ENCODE assay signal across 20 cellular contexts in the genomic region with DNA sequence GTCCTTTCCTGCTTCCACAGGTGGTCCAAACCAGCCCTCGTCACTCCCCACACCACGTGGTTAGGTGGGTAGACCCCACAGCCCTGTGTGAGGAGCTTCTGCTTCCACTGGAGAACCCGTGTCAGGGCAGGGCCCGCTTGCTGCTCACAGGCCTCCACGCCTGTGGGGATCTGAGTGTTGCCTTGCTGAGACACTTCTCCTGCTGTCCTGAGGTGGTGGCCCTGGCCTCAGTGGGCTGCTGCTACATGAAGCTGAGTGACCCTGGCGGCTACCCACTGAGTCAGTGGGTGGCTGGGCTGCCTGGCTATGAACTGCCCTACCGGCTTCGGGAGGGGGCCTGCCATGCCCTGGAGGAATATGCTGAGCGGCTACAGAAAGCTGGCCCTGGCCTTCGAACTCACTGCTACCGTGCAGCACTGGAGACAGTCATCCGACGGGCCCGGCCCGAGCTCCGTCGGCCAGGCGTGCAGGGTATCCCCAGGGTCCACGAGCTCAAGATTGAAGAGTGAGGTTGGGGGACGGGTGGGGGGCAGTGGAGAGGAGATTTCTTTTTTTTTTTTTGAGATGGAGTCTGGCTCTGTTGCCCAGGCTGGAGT. TPM values are rescaled to one million over a fixed set of nuclear protein-coding genes. Genes with fewer than 3 reads are reported as not detected.
DNase-seq lines count a peak whose midpoint lies in the region; ATAC-seq, FAIRE-seq and TF ChIP-seq lines count a peak whose summit lies in the region.
"Had no signal": no experiment of that assay in that cellular context is flagged by ENCODE, and none has a peak within 500 bp of the region (broad histone marks: within the 10 kb centered on the region; RNA-seq: fewer than 3 reads in every experiment).

No MANE protein-coding gene starts in this region.

- FAIRE-seq in GM12878 (lab: Jason Lieb, UNC): no peak
- FAIRE-seq: A549, D721Med, H54 had no signal

- H4K8ac ChIP-seq in neuronal stem cell (ENCODE audit: low read depth, low read length): no peak overlapping the region

- SMC1A ChIA-PET in GM12878 (lab: Charles Lee; ENCODE audit: uncharacterized antibody, unreplicated experiment): no interaction called here

- 96% methylated on average over 20 of the region's 20 CpGs for WGBS in GM12878 (ENCODE audit: insufficient coverage, insufficient replicate concordance, low lambda C conversion rate, missing lambda C conversion rate)
- no CpG with 5 or more reads among the region's 20 CpGs for whole genome bisulfite sequencing in neuronal stem cell (ENCODE audit: extremely low coverage in 2 of 2, insufficient read length in 2 of 2, insufficient replicate concordance in 1 of 2), 2 donors

- in situ Hi-C loops in GM12878 (cut with MboI): no loop called here

- intact Hi-C loops in GM12878 (cut with micrococcal nuclease; ENCODE audit: unreplicated experiment): no loop called here

- H3K79me2 ChIP-seq in GM12878 (ENCODE audit: control insufficient read depth, insufficient read depth, low read length): peaks cover 12% of the 10 kb centered on the region

- no peak overlapping the region for H3K18ac ChIP-seq in neuronal stem cell (ENCODE audit: low read length)

- RAD21 ChIA-PET in GM12878 (lab: Charles Lee; ENCODE audit: unreplicated experiment): interaction anchor here (0.6 kb wide), 1 partner anchor 234 kb away, joined by 3 read pairs; a partner anchor contains a TSS

- POLR2A ChIA-PET in HEK293 (lab: Yijun Ruan, JAX): no interaction called here
- POLR2A ChIA-PET in GM12878 (lab: Charles Lee): interaction anchor here (0.5 to 0.7 kb wide), 4 partner anchors 19 to 756 kb away, joined by 3 to 5 read pairs (median 3); no protein-coding TSS in a partner anchor

- CTCF ChIA-PET in HEK293 (lab: Yijun Ruan, JAX): interaction anchor here (1.6 to 10.1 kb wide), 2 partner anchors 28 to 49 kb away, joined by 5 to 526 read pairs; a partner anchor contains a TSS
- CTCF ChIA-PET in GM12878 (lab: Yijun Ruan, JAX): no interaction called here

- H3K14ac ChIP-seq in neuronal stem cell (ENCODE audit: low read length): no peak overlapping the region

- TF ChIP-seq CTCF in 22Rv1 (IDR thresholded peaks at IDR 0.05) (no peak), HEK293 (tag by site-specific recombination; IDR thresholded peaks at IDR 0.05) (no peak), GM12878 (IDR thresholded peaks at IDR 0.05 in 2 of 3, conservative IDR thresholded peaks at IDR 0.05 in 1 of 3; ENCODE audit: control insufficient read depth in 2 of 3, extremely low read depth in 1 of 3, insufficient read depth in 1 of 3, low read depth in 3 of 3, low read length in 3 of 3) (no peak)

- no peaks in the 10 kb centered on the region for H3K9me3 ChIP-seq in HEK293 (ENCODE audit: control insufficient read depth, insufficient read depth, low read depth, low read length)
- no peaks in the 10 kb centered on the region for H3K9me3 ChIP-seq in GM12878 (replicated peaks; ENCODE audit: control insufficient read depth, insufficient read depth, low read length)
- H3K9me3 ChIP-seq in neuronal stem cell (replicated peaks in 1 of 2; ENCODE audit: control insufficient read depth in 2 of 2, insufficient read depth in 1 of 2, low read depth in 1 of 2, low read length in 2 of 2): no peaks in the 10 kb centered on the region
- H3K9me3 ChIP-seq: A549, Caco-2 had no signal

- H3K36me3 ChIP-seq in HEK293 (ENCODE audit: control insufficient read depth in 2 of 2, insufficient read depth in 1 of 2, low read length in 2 of 2): peaks cover 4 to 68% of the 10 kb centered on the region in 2 experiments; a peak in 2 of 3 replicates
- H3K36me3 ChIP-seq in GM12878 (ENCODE audit: control insufficient read depth in 2 of 2, insufficient read depth in 2 of 2, low read length in 1 of 2): peaks cover 4 to 17% of the 10 kb centered on the region in 2 experiments
- H3K36me3 ChIP-seq in neuronal stem cell (replicated peaks in 1 of 2; ENCODE audit: control insufficient read depth in 2 of 2, insufficient read depth in 2 of 2, low read length in 2 of 2): peaks cover 21 to 72% of the 10 kb centered on the region in 2 donors

- ATAC-seq in GM12878: no peak
- ATAC-seq in HG03139 (IDR thresholded peaks at IDR 0.05; ENCODE audit: unreplicated experiment): no peak
- ATAC-seq: A549, GM23338 had no signal

- no TSS peak for BruUV-seq in GM12878 (replicated peaks; lab: Mats Ljungman, UMichigan)

- H2AK5ac ChIP-seq in neuronal stem cell (ENCODE audit: low read depth, low read length): no peak overlapping the region

- H3K4me1 ChIP-seq in HEK293 (ENCODE audit: control insufficient read depth, insufficient read depth, low read length) (no peaks in the 10 kb centered on the region), GM12878 (ENCODE audit: control insufficient read depth, insufficient read depth, low read length) (peaks cover 5% of the 10 kb centered on the region; the same call in 1 of the 2 replicates), neuronal stem cell (ENCODE audit: control insufficient read depth in 2 of 2, insufficient read depth in 1 of 2, low read depth in 1 of 2, low read length in 2 of 2) (peaks cover 1 to 4% of the 10 kb centered on the region in 2 donors)
- H3K4me1 ChIP-seq: Caco-2 had no signal

- no peak overlapping the region for H2BK120ac ChIP-seq in neuronal stem cell (ENCODE audit: low read depth, low read length)

- H3K27ac ChIP-seq in 22Rv1 (peak overlapping the region; percentile 22), HEK293 (ENCODE audit: extremely low read depth, low read depth, low read length) (no peak overlapping the region), GM12878 (ENCODE audit: control insufficient read depth, insufficient read depth) (no peak overlapping the region), neuronal stem cell (replicated peaks; ENCODE audit: low read length) (no peak overlapping the region)
- H3K27ac ChIP-seq: A549, C4-2B had no signal

- DNase-seq in GM12878 (ENCODE audit: low read depth, low spot score): no peak
- no peak for DNase-seq in neuronal stem cell (ENCODE audit: low spot score)
- no peak for DNase-seq in DMS 273 treated with DMSO at 0.1 percent for 48 hours (lab: John Stamatoyannopoulos, UW)
- no peak for DNase-seq in activated CD4-positive, alpha-beta T cell treated with anti-CD3 and anti-CD28 coated beads, Interleukin-2, amount 50 U/mL, for 4 hours
- DNase-seq: AML-193; Caco-2; CD4-positive, alpha-beta T cell; DMS153; DMS79; GDM1; HCEC 1CT; HFFc6 had no signal

- H2BK5ac ChIP-seq in neuronal stem cell (ENCODE audit: low read length): no peak overlapping the region

- 0 out of 2 replicates have a peak, but pooled peaks have one; percentile 20 for TF ChIP-seq POLR2A in GM12878 (IDR thresholded peaks at IDR 0.05; ENCODE audit: low read depth, low read length)

- no peak for TF ChIP-seq EP300 in GM12878 (IDR thresholded peaks at IDR 0.05; ENCODE audit: borderline replicate concordance in 1 of 2, control insufficient read depth in 1 of 2, low read depth in 2 of 2, low read length in 2 of 2)

- H2BK12ac ChIP-seq in neuronal stem cell (ENCODE audit: low read length): no peak overlapping the region

- peak overlapping the region; percentile 34 for H3K23ac ChIP-seq in neuronal stem cell (ENCODE audit: low read depth, low read length, poor library complexity)

- no peaks in the 10 kb centered on the region for H4K20me1 ChIP-seq in GM12878 (ENCODE audit: control insufficient read depth, insufficient read depth)

- H3K4ac ChIP-seq in neuronal stem cell (ENCODE audit: low read length): no peak overlapping the region

- H3K9ac ChIP-seq in GM12878 (ENCODE audit: control insufficient read depth, insufficient read depth, low read length) (no peak overlapping the region), neuronal stem cell (ENCODE audit: low read depth, low read length, poor library complexity) (peak overlapping the region; percentile 12)

- H2AFZ ChIP-seq in GM12878 (ENCODE audit: control insufficient read depth, low read depth, low read length) (no peak overlapping the region), neuronal stem cell (ENCODE audit: low read length) (no peak overlapping the region)
- H2AFZ ChIP-seq: GM23338 had no signal

- no peak for TF ChIP-seq RAD21 in GM12878 (IDR thresholded peaks at IDR 0.05; ENCODE audit: insufficient read depth, low read depth, low read length)

- H3K27me3 ChIP-seq in GM12878 (replicated peaks in 1 of 2; ENCODE audit: control insufficient read depth in 2 of 2, insufficient read depth in 2 of 2, low read length in 1 of 2): no peaks in the 10 kb centered on the region
- H3K27me3 ChIP-seq in neuronal stem cell (ENCODE audit: control insufficient read depth in 3 of 3, insufficient read depth in 3 of 3, low read depth in 1 of 3, low read length in 3 of 3): no peaks in the 10 kb centered on the region

- peaks cover 2% of the 10 kb centered on the region for H3K79me1 ChIP-seq in neuronal stem cell (ENCODE audit: low read depth, low read length)

- H4K91ac ChIP-seq in neuronal stem cell (ENCODE audit: low read depth, low read length, poor library complexity): no peak overlapping the region

- no peak overlapping the region for H2BK15ac ChIP-seq in neuronal stem cell (ENCODE audit: low read length)

- no peak overlapping the region for H3K4me2 ChIP-seq in GM12878 (ENCODE audit: control insufficient read depth, insufficient read depth)
- no peak overlapping the region for H3K4me2 ChIP-seq in neuronal stem cell (ENCODE audit: insufficient read depth, low read length, poor library complexity, severe bottlenecking)
- H3K4me2 ChIP-seq: A549, GM23338 had no signal

- H3K4me3 ChIP-seq in HEK293 (ENCODE audit: low read depth, low read length) (no peak overlapping the region), GM12878 (no peak overlapping the region), neuronal stem cell (ENCODE audit: low read length in 2 of 2) (no peak overlapping the region)
- H3K4me3 ChIP-seq: A549, GM23338 had no signal

RNA-seq across cellular contexts. Expression of a gene that starts 5.5 kb away (rescaled TPM):
- 36.3 and 40.0 TPM in 2 replicates for total RNA-seq in GM12878 (2013; cell fraction: nucleolus; rRNA removed)
- total RNA-seq in GM12878 (2014; rRNA removed): 42.1 and 44.8 TPM in 2 replicates
- 49.2 and 55.7 TPM in 2 replicates for total RNA-seq in GM12878 (2014; rRNA removed; fragmentation: Illumina TruSeq; extraction: Trizol)
- 40.0 and 48.3 TPM in 2 replicates for total RNA-seq in GM12878 (2021)
- polyA plus RNA-seq in GM12878 (2011; ENCODE audit: low read depth): 17.6 TPM
- 43.9 and 55.3 TPM in 2 replicates for polyA plus RNA-seq in GM12878 (2011; rRNA removed)
- polyA plus RNA-seq in GM12878 (2011; cell fraction: cytosol; rRNA removed): 51.6 and 54.0 TPM in 2 replicates
- polyA plus RNA-seq in GM12878 (2011; cell fraction: nucleus; rRNA removed): 18.7 and 24.4 TPM in 2 replicates
- polyA plus RNA-seq in GM12878 (2012): 26.9 and 27.9 TPM in 2 replicates
- 111 and 112 TPM in 2 replicates for polyA plus RNA-seq in GM12878 (2014; fragmentation: Illumina TruSeq; extraction: Trizol)
- 10 to 100 TPM; 16.4 to 26.1 TPM for polyA plus RNA-seq in GM12878 (2014; fragmentation: Nextera tagmentation; extraction: Ambion mirVana)
- 49.2 and 56.2 TPM in 2 replicates for polyA plus RNA-seq in GM12878 (2014; rRNA removed)
- polyA plus RNA-seq in GM12878 (2016; fragmentation: Nextera tagmentation; extraction: Ambion mirVana): 10 to 100 TPM; 45.5 to 47.7 TPM
- 48.7 and 57.9 TPM in 2 replicates for polyA minus RNA-seq in GM12878 (2011; rRNA and poly(A)+ RNA removed)
- 14.0 and 14.8 TPM in 2 replicates for polyA minus RNA-seq in GM12878 (2011; cell fraction: cytosol; rRNA and poly(A)+ RNA removed)
- polyA minus RNA-seq in GM12878 (2011; cell fraction: nucleus; rRNA and poly(A)+ RNA removed): 29.0 and 51.5 TPM in 2 replicates
- 32.9 TPM for polyA plus RNA-seq in neuronal stem cell (2013, experiment 1 of 2)
- polyA plus RNA-seq in neuronal stem cell (2013, experiment 2 of 2): 33.3 TPM

RNA-seq across cellular contexts. Expression of a gene that starts 5.8 kb away (rescaled TPM):
- total RNA-seq in GM12878 (2013; cell fraction: nucleolus; rRNA removed): 26.5 and 31.8 TPM in 2 replicates
- total RNA-seq in GM12878 (2014; rRNA removed): 19.8 and 22.0 TPM in 2 replicates
- 12.7 and 13.6 TPM in 2 replicates for total RNA-seq in GM12878 (2014; rRNA removed; fragmentation: Illumina TruSeq; extraction: Trizol)
- 22.2 and 25.2 TPM in 2 replicates for total RNA-seq in GM12878 (2021)
- polyA plus RNA-seq in GM12878 (2011; ENCODE audit: low read depth): 12.3 TPM
- polyA plus RNA-seq in GM12878 (2011; rRNA removed): 10.3 and 15.2 TPM in 2 replicates
- polyA plus RNA-seq in GM12878 (2011; cell fraction: cytosol; rRNA removed): 18.7 and 22.6 TPM in 2 replicates
- 39.4 and 44.7 TPM in 2 replicates for polyA plus RNA-seq in GM12878 (2011; cell fraction: nucleus; rRNA removed)
- 19.4 and 23.9 TPM in 2 replicates for polyA plus RNA-seq in GM12878 (2012)
- polyA plus RNA-seq in GM12878 (2014; fragmentation: Illumina TruSeq; extraction: Trizol): 11.8 and 14.4 TPM in 2 replicates
- polyA plus RNA-seq in GM12878 (2014; fragmentation: Nextera tagmentation; extraction: Ambion mirVana): 1 to 10 TPM; 5.9 to 8.6 TPM
- 23.5 and 25.7 TPM in 2 replicates for polyA plus RNA-seq in GM12878 (2014; rRNA removed)
- polyA plus RNA-seq in GM12878 (2016; fragmentation: Nextera tagmentation; extraction: Ambion mirVana): 10 to 100 TPM; 11.7 to 12.2 TPM
- 10.2 and 16.9 TPM in 2 replicates for polyA minus RNA-seq in GM12878 (2011; rRNA and poly(A)+ RNA removed)
- polyA minus RNA-seq in GM12878 (2011; cell fraction: cytosol; rRNA and poly(A)+ RNA removed): 4.0 and 6.3 TPM in 2 replicates
- polyA minus RNA-seq in GM12878 (2011; cell fraction: nucleus; rRNA and poly(A)+ RNA removed): 11.7 and 16.2 TPM in 2 replicates
- polyA plus RNA-seq in neuronal stem cell (2013, experiment 1 of 2): 48.9 TPM
- 45.3 TPM for polyA plus RNA-seq in neuronal stem cell (2013, experiment 2 of 2)

RNA-seq across cellular contexts. Expression of a gene that starts 6.8 kb away (rescaled TPM):
- 2.3 and 4.3 TPM in 2 replicates for total RNA-seq in GM12878 (2013; cell fraction: nucleolus; rRNA removed)
- 131 and 135 TPM in 2 replicates for total RNA-seq in GM12878 (2014; rRNA removed)
- total RNA-seq in GM12878 (2014; rRNA removed; fragmentation: Illumina TruSeq; extraction: Trizol): 119 and 120 TPM in 2 replicates
- total RNA-seq in GM12878 (2021): 87.4 and 104 TPM in 2 replicates
- polyA plus RNA-seq in GM12878 (2011; ENCODE audit: low read depth): 66.1 TPM
- 84.8 and 98.9 TPM in 2 replicates for polyA plus RNA-seq in GM12878 (2011; rRNA removed)
- 86.3 and 90.5 TPM in 2 replicates for polyA plus RNA-seq in GM12878 (2011; cell fraction: cytosol; rRNA removed)
- polyA plus RNA-seq in GM12878 (2011; cell fraction: nucleus; rRNA removed): 51.7 and 59.4 TPM in 2 replicates
- 73.5 and 76.5 TPM in 2 replicates for polyA plus RNA-seq in GM12878 (2012)
- 172 and 173 TPM in 2 replicates for polyA plus RNA-seq in GM12878 (2014; fragmentation: Illumina TruSeq; extraction: Trizol)
- polyA plus RNA-seq in GM12878 (2014; fragmentation: Nextera tagmentation; extraction: Ambion mirVana): 100 to 1,000 TPM; 245 to 269 TPM
- polyA plus RNA-seq in GM12878 (2014; rRNA removed): 154 and 180 TPM in 2 replicates
- 100 to 1,000 TPM; 132 to 136 TPM for polyA plus RNA-seq in GM12878 (2016; fragmentation: Nextera tagmentation; extraction: Ambion mirVana)
- 43.6 and 44.0 TPM in 2 replicates for polyA minus RNA-seq in GM12878 (2011; rRNA and poly(A)+ RNA removed)
- polyA minus RNA-seq in GM12878 (2011; cell fraction: cytosol; rRNA and poly(A)+ RNA removed): 11.8 and 22.1 TPM in 2 replicates
- 9.6 and 13.0 TPM in 2 replicates for polyA minus RNA-seq in GM12878 (2011; cell fraction: nucleus; rRNA and poly(A)+ RNA removed)
- 31.9 TPM for polyA plus RNA-seq in neuronal stem cell (2013, experiment 1 of 2)
- 30.3 TPM for polyA plus RNA-seq in neuronal stem cell (2013, experiment 2 of 2)

RNA-seq across cellular contexts. Expression of a gene that starts 17.4 kb away (rescaled TPM):
- 39.3 and 39.8 TPM in 2 replicates for total RNA-seq in GM12878 (2013; cell fraction: nucleolus; rRNA removed)
- total RNA-seq in GM12878 (2014; rRNA removed) (237 and 258 TPM in 2 replicates), GM12878 (2014; rRNA removed; fragmentation: Illumina TruSeq; extraction: Trizol) (267 and 277 TPM in 2 replicates), GM12878 (2021) (261 and 271 TPM in 2 replicates)
- polyA plus RNA-seq in GM12878 (2011; ENCODE audit: low read depth): 91.5 TPM
- polyA plus RNA-seq in GM12878 (2011; rRNA removed) (200 and 203 TPM in 2 replicates), GM12878 (2014; fragmentation: Illumina TruSeq; extraction: Trizol) (372 and 388 TPM in 2 replicates), GM12878 (2014; fragmentation: Nextera tagmentation; extraction: Ambion mirVana) (10 to 100 TPM; 28.3 to 65.9 TPM), GM12878 (2014; rRNA removed) (217 and 223 TPM in 2 replicates), GM12878 (2016; fragmentation: Nextera tagmentation; extraction: Ambion mirVana) (10 to 100 TPM; 45.1 to 81.9 TPM)
- polyA plus RNA-seq in GM12878 (2011; cell fraction: cytosol; rRNA removed): 144 and 155 TPM in 2 replicates
- 134 and 144 TPM in 2 replicates for polyA plus RNA-seq in GM12878 (2011; cell fraction: nucleus; rRNA removed)
- polyA plus RNA-seq in GM12878 (2012): 118 and 127 TPM in 2 replicates
- polyA minus RNA-seq in GM12878 (2011; rRNA and poly(A)+ RNA removed): 62.2 and 108 TPM in 2 replicates
- polyA minus RNA-seq in GM12878 (2011; cell fraction: cytosol; rRNA and poly(A)+ RNA removed): 51.7 and 58.8 TPM in 2 replicates
- polyA minus RNA-seq in GM12878 (2011; cell fraction: nucleus; rRNA and poly(A)+ RNA removed): 25.5 and 37.3 TPM in 2 replicates
- 450 TPM for polyA plus RNA-seq in neuronal stem cell (2013, experiment 1 of 2)
- 442 TPM for polyA plus RNA-seq in neuronal stem cell (2013, experiment 2 of 2)

RNA-seq across cellular contexts. Expression of a gene that starts 28.7 kb away (rescaled TPM):
- not detected in 2 replicates for total RNA-seq in GM12878 (2013; cell fraction: nucleolus; rRNA removed)
- total RNA-seq in GM12878 (2014; rRNA removed) (0.56 TPM in 1 of 2 replicates, not detected in the other), GM12878 (2014; rRNA removed; fragmentation: Illumina TruSeq; extraction: Trizol) (0.40 and 0.83 TPM in 2 replicates), GM12878 (2021) (1.2 and 1.3 TPM in 2 replicates)
- 0.55 TPM for polyA plus RNA-seq in GM12878 (2011; ENCODE audit: low read depth)
- polyA plus RNA-seq in GM12878 (2011; rRNA removed) (0.22 TPM in 1 of 2 replicates, not detected in the other), GM12878 (2014; fragmentation: Illumina TruSeq; extraction: Trizol) (1.1 and 3.6 TPM in 2 replicates), GM12878 (2014; fragmentation: Nextera tagmentation; extraction: Ambion mirVana) (under 1 TPM; 0.21 to 0.31 TPM), GM12878 (2014; rRNA removed) (0.41 and 1.0 TPM in 2 replicates), GM12878 (2016; fragmentation: Nextera tagmentation; extraction: Ambion mirVana) (under 1 TPM; 0.25 to 0.42 TPM)
- 0.10 and 0.37 TPM in 2 replicates for polyA plus RNA-seq in GM12878 (2011; cell fraction: cytosol; rRNA removed)
- polyA plus RNA-seq in GM12878 (2011; cell fraction: nucleus; rRNA removed): 0.90 and 3.1 TPM in 2 replicates
- polyA plus RNA-seq in GM12878 (2012): 0.46 and 0.73 TPM in 2 replicates
- not detected in 2 replicates for polyA minus RNA-seq in GM12878 (2011; rRNA and poly(A)+ RNA removed)
- not detected in 2 replicates for polyA minus RNA-seq in GM12878 (2011; cell fraction: cytosol; rRNA and poly(A)+ RNA removed)
- polyA minus RNA-seq in GM12878 (2011; cell fraction: nucleus; rRNA and poly(A)+ RNA removed): not detected in 2 replicates
- 479 TPM for polyA plus RNA-seq in neuronal stem cell (2013, experiment 1 of 2)
- polyA plus RNA-seq in neuronal stem cell (2013, experiment 2 of 2): 474 TPM
